ENCODE assay signal across 8 cellular contexts in genomic region chr20:62122659-62123449, GRCh38. TPM values are rescaled to one million over a fixed set of nuclear protein-coding genes. Genes with fewer than 3 reads are reported as not detected.
DNase-seq lines count a peak whose midpoint lies in the region; ATAC-seq and TF ChIP-seq lines count a peak whose summit lies in the region.

No MANE protein-coding gene starts in this region.

- no peaks in the 10 kb centered on the region for H3K9me3 ChIP-seq in osteoblast (ENCODE audit: low read depth, low read length)

- peak; percentile 24 for ATAC-seq in HG02759 (IDR thresholded peaks at IDR 0.05; ENCODE audit: unreplicated experiment)

- DNase-seq in activated CD4-positive, alpha-beta T cell treated with anti-CD3 and anti-CD28 coated beads for 1 hour, result peak; percentile 25
- DNase-seq in activated CD4-positive, alpha-beta T cell treated with anti-CD3 and anti-CD28 coated beads, Interleukin-2, amount 50 U/mL, for 4 hours, result no peak
- DNase-seq in NCI-H2171 treated with DMSO at 0.1 percent for 48 hours (lab: John Stamatoyannopoulos, UW) (peak; percentile 80), fibroblast of mammary gland (ENCODE audit: low read depth) (peak; percentile 49), osteoblast (ENCODE audit: insufficient read length, low spot score, missing footprints) (peak; percentile 89), hippocampal formation (lab: John Stamatoyannopoulos, UW) (no peak)
- DNase-seq in activated T-cell treated with anti-CD3 and anti-CD28 coated beads, Interleukin-2, amount 50 U/mL, for 1 hour, result peak; percentile 66

- peaks cover 15% of the 10 kb centered on the region for H3K4me1 ChIP-seq in osteoblast (ENCODE audit: insufficient read depth, low read length)

- peaks cover 29% of the 10 kb centered on the region for H4K20me1 ChIP-seq in osteoblast (ENCODE audit: insufficient read depth, low read length)

- peaks cover 33% of the 10 kb centered on the region for H3K79me2 ChIP-seq in osteoblast (ENCODE audit: insufficient read depth, low read length)

- H3K36me3 ChIP-seq in osteoblast (ENCODE audit: insufficient read depth, low read length), result peaks cover 28% of the 10 kb centered on the region

- H3K27ac ChIP-seq in osteoblast (ENCODE audit: low read depth, low read length), result peak overlapping the region; percentile 65

- peak overlapping the region; percentile 95 for H3K4me2 ChIP-seq in osteoblast (ENCODE audit: insufficient read depth, low read length)

- peak overlapping the region; percentile 37 for H2AFZ ChIP-seq in osteoblast (ENCODE audit: low read length)

- no peak for TF ChIP-seq CTCF in fibroblast of mammary gland (conservative IDR thresholded peaks at IDR 0.05; ENCODE audit: control insufficient read depth, insufficient read depth, low read depth, low read length)
- no peak for TF ChIP-seq CTCF in osteoblast (IDR thresholded peaks at IDR 0.05; ENCODE audit: extremely low read depth, low read depth, low read length)

- H3K27me3 ChIP-seq in osteoblast (ENCODE audit: insufficient read depth, low read length), result peaks cover 17% of the 10 kb centered on the region

- H3K4me3 ChIP-seq in fibroblast of mammary gland (ENCODE audit: control insufficient read depth, low read depth, low read length) (peak overlapping the region; percentile 61), osteoblast (ENCODE audit: insufficient read depth, low read length) (peak overlapping the region; percentile 79)

RNA-seq across cellular contexts. Expression of gene LSM14B, which starts 0.6 kb away (rescaled TPM):
- total RNA-seq in osteoblast, result 41.8 and 48.5 TPM in 2 replicates

RNA-seq across cellular contexts. Expression of gene PSMA7, which starts 20.3 kb away (rescaled TPM):
- total RNA-seq in osteoblast, result 208 and 215 TPM in 2 replicates

RNA-seq across cellular contexts. Expression of gene SS18L1, which starts 20.7 kb away (rescaled TPM):
- 12.7 TPM in 2 replicates for total RNA-seq in osteoblast

RNA-seq across cellular contexts. Expression of gene TAF4, which starts 57.2 kb away (rescaled TPM):
- 4.3 and 4.7 TPM in 2 replicates for total RNA-seq in osteoblast

RNA-seq across cellular contexts. Expression of gene MTG2, which starts 60.0 kb away (rescaled TPM):
- total RNA-seq in osteoblast, result 22.1 and 25.0 TPM in 2 replicates

Comparison
In these comparisons a context has a peak if more than half of its experiments do, and no peak if none do; other contexts are left out.
1. DNase-seq: peak in activated CD4-positive, alpha-beta T cell treated with anti-CD3 and anti-CD28 coated beads for 1 hour (single experiment), NCI-H2171 treated with DMSO at 0.1 percent for 48 hours (single experiment), activated T-cell treated with anti-CD3 and anti-CD28 coated beads, Interleukin-2, amount 50 U/mL, for 1 hour (single experiment), fibroblast of mammary gland (single experiment) and osteoblast (single experiment); none in activated CD4-positive, alpha-beta T cell treated with anti-CD3 and anti-CD28 coated beads, Interleukin-2, amount 50 U/mL, for 4 hours (0 of 2) and hippocampal formation (0 of 2).